Comparison of ENCODE assay signal across 28 cellular contexts in genomic region chr2:157082950-157083349, GRCh38.
"Had no signal": no experiment of that assay in that cellular context is flagged by ENCODE, and none has a peak within 500 bp of the region (broad histone marks: within the 10 kb centered on the region; RNA-seq: fewer than 3 reads in every experiment).

No MANE protein-coding gene starts in this region.

- H3K9me3 ChIP-seq: ovary, psoas muscle, right lobe of liver, sigmoid colon, stomach, thoracic aorta, thyroid gland, tibial nerve, upper lobe of left lung, vagina had no signal

- H3K27ac ChIP-seq: neural progenitor cell, ovary, parathyroid adenoma, psoas muscle, right lobe of liver, sigmoid colon, stomach, thoracic aorta, thyroid gland, tibial nerve, upper lobe of left lung, vagina had no signal

- H3K9ac ChIP-seq: neural progenitor cell, parathyroid adenoma had no signal

- DNase-seq: natural killer cell; occipital lobe; ovary; posterior cingulate gyrus; psoas muscle; right cardiac atrium; right lobe of liver; sigmoid colon; small intestine; stimulated activated CD4-positive, alpha-beta T cell treated with anti-CD3 and anti-CD28 coated beads, Interleukin-15, amount 100 ng/mL, for 24 hours; stimulated activated CD4-positive, alpha-beta T cell treated with anti-CD3 and anti-CD28 coated beads, Interleukin-2, amount 100 ng/mL, for 24 hours; stimulated activated CD4-positive, alpha-beta T cell treated with anti-CD3 and anti-CD28 coated beads, Interleukin-2, amount 100 ng/mL, for 48 hours; stimulated activated CD4-positive, alpha-beta T cell treated with anti-CD3 and anti-CD28 coated beads, Interleukin-4, amount 100 ng/mL, for 24 hours; stimulated activated naive B cell treated with anti-CD40 and anti-IgM and Interleukin-4, amounts not matched to agents 10 μg/mL and 1 μg/mL and 100 μg/mL, for 72 hours; stimulated activated naive CD4-positive, alpha-beta T cell treated with Interleukin-2 at 50 U/mL for 16 hours; stomach; thyroid gland; trophoblast cell; upper lobe of left lung had no signal

- H3K4me1 ChIP-seq: parathyroid adenoma, right lobe of liver, sigmoid colon, stomach, thyroid gland, vagina had no signal

- H3K36me3 ChIP-seq: neural progenitor cell, ovary, right lobe of liver, sigmoid colon, stomach, thoracic aorta, thyroid gland, tibial nerve, upper lobe of left lung, vagina had no signal

- H3K4me3 ChIP-seq: neural progenitor cell, ovary, psoas muscle, right lobe of liver, sigmoid colon, stomach, thoracic aorta, thyroid gland, tibial nerve, upper lobe of left lung, vagina had no signal

- H3K36me3 Mint-ChIP-seq: natural killer cell; neural progenitor cell; stimulated activated effector memory CD8-positive, alpha-beta T cell treated with anti-CD3 and anti-CD28 coated beads, Interleukin-12 subunit alpha, Interleukin-12 subunit beta, amount 100 ng/mL, for 72 hours; stimulated activated naive B cell treated with anti-CD40 and anti-IgM and Interleukin-4, amounts not matched to agents 10 μg/mL and 1 μg/mL and 100 μg/mL, for 72 hours had no signal

- ATAC-seq: natural killer cell; psoas muscle; right cardiac atrium; right lobe of liver; stimulated activated effector memory CD8-positive, alpha-beta T cell treated with anti-CD3 and anti-CD28 coated beads, Interleukin-12 subunit alpha, Interleukin-12 subunit beta, amount 100 ng/mL, for 72 hours; stimulated activated naive B cell treated with anti-CD40 and anti-IgM and Interleukin-4, amounts not matched to agents 10 μg/mL and 1 μg/mL and 100 μg/mL, for 72 hours had no signal

- H3K27ac Mint-ChIP-seq: natural killer cell; nephron; neural progenitor cell; progenitor cell of endocrine pancreas; stimulated activated effector memory CD8-positive, alpha-beta T cell treated with anti-CD3 and anti-CD28 coated beads, Interleukin-12 subunit alpha, Interleukin-12 subunit beta, amount 100 ng/mL, for 72 hours; stimulated activated naive B cell treated with anti-CD40 and anti-IgM and Interleukin-4, amounts not matched to agents 10 μg/mL and 1 μg/mL and 100 μg/mL, for 72 hours; stimulated activated naive CD8-positive, alpha-beta T cell treated with anti-CD3 and anti-CD28 coated beads, Interleukin-15, Interleukin-2, amounts not matched to agents 100 ng/mL and 50 ng/mL, for 24 hours had no signal

- H3K27me3 Mint-ChIP-seq: progenitor cell of endocrine pancreas; stimulated activated naive B cell treated with anti-CD40 and anti-IgM and Interleukin-4, amounts not matched to agents 10 μg/mL and 1 μg/mL and 100 μg/mL, for 72 hours; stimulated activated naive CD8-positive, alpha-beta T cell treated with anti-CD3 and anti-CD28 coated beads, Interleukin-15, Interleukin-2, amounts not matched to agents 100 ng/mL and 50 ng/mL, for 24 hours had no signal

- H3K27me3 ChIP-seq: neural progenitor cell, ovary, right lobe of liver, sigmoid colon, stomach, thyroid gland, tibial nerve, upper lobe of left lung, vagina had no signal

- H3K4me1 Mint-ChIP-seq: natural killer cell; nephron; stimulated activated effector memory CD8-positive, alpha-beta T cell treated with anti-CD3 and anti-CD28 coated beads, Interleukin-12 subunit alpha, Interleukin-12 subunit beta, amount 100 ng/mL, for 72 hours; stimulated activated naive B cell treated with anti-CD40 and anti-IgM and Interleukin-4, amounts not matched to agents 10 μg/mL and 1 μg/mL and 100 μg/mL, for 72 hours had no signal

- H2AFZ ChIP-seq: neural progenitor cell, parathyroid adenoma had no signal

- H3K9me3 Mint-ChIP-seq: nephron; neural progenitor cell; stimulated activated effector memory CD8-positive, alpha-beta T cell treated with anti-CD3 and anti-CD28 coated beads, Interleukin-12 subunit alpha, Interleukin-12 subunit beta, amount 100 ng/mL, for 72 hours; stimulated activated naive B cell treated with anti-CD40 and anti-IgM and Interleukin-4, amounts not matched to agents 10 μg/mL and 1 μg/mL and 100 μg/mL, for 72 hours; stimulated activated naive CD8-positive, alpha-beta T cell treated with anti-CD3 and anti-CD28 coated beads, Interleukin-15, Interleukin-2, amounts not matched to agents 100 ng/mL and 50 ng/mL, for 24 hours had no signal

- H3K4me2 ChIP-seq: neural progenitor cell had no signal

- H3K79me2 ChIP-seq: parathyroid adenoma had no signal

- H3K4me3 Mint-ChIP-seq: natural killer cell; nephron; neural progenitor cell; stimulated activated effector memory CD8-positive, alpha-beta T cell treated with anti-CD3 and anti-CD28 coated beads, Interleukin-12 subunit alpha, Interleukin-12 subunit beta, amount 100 ng/mL, for 72 hours; stimulated activated naive B cell treated with anti-CD40 and anti-IgM and Interleukin-4, amounts not matched to agents 10 μg/mL and 1 μg/mL and 100 μg/mL, for 72 hours; stimulated activated naive CD8-positive, alpha-beta T cell treated with anti-CD3 and anti-CD28 coated beads, Interleukin-15, Interleukin-2, amounts not matched to agents 100 ng/mL and 50 ng/mL, for 24 hours had no signal
